In genomic region chr19:18593367-18594095, GRCh38 we compare ENCODE assay signal across 1 cellular context.
TF ChIP-seq lines count a peak whose summit lies in the region.

No MANE protein-coding gene starts in this region.

TF ChIP-seq in SK-N-SH treated with all-trans-retinoic acid at 6 μM for 48 hours, 23 proteins besides CTCF, POLR2A, EP300 and RAD21 (continued from another document):
- TF ChIP-seq CSDC2 (CRISPR knock-in tag; IDR thresholded peaks at IDR 0.05): no peak
- TF ChIP-seq CREB5 (CRISPR knock-in tag; IDR thresholded peaks at IDR 0.05; ENCODE audit: low read depth): no peak
- TF ChIP-seq ZNF70 (CRISPR knock-in tag; IDR thresholded peaks at IDR 0.05): no peak
- TF ChIP-seq ZNF565 (CRISPR knock-in tag; conservative IDR thresholded peaks at IDR 0.05; ENCODE audit: low read depth): no peak
- no peak for TF ChIP-seq TOX (CRISPR knock-in tag; IDR thresholded peaks at IDR 0.05; ENCODE audit: borderline replicate concordance)
- TF ChIP-seq TCF4 (CRISPR knock-in tag; IDR thresholded peaks at IDR 0.05; ENCODE audit: borderline replicate concordance): no peak
- no peak for TF ChIP-seq ZC3H10 (CRISPR knock-in tag; IDR thresholded peaks at IDR 0.05)
- no peak for TF ChIP-seq RARB (CRISPR knock-in tag; IDR thresholded peaks at IDR 0.05)
- TF ChIP-seq CSRNP3 (CRISPR knock-in tag; IDR thresholded peaks at IDR 0.05): no peak
- no peak for TF ChIP-seq ZNF8 (CRISPR knock-in tag; IDR thresholded peaks at IDR 0.05)
